ENCODE assay signal across 1 cellular context in genomic region chr17:40433551-40434384, GRCh38.
TF ChIP-seq lines count a peak whose summit lies in the region.

No MANE protein-coding gene starts in this region.

TF ChIP-seq in HepG2, 621 proteins besides CTCF, POLR2A, EP300 and RAD21 (continued from another document):
- peak; percentile 32; the same call in 1 of the 2 replicates for TF ChIP-seq ZNF687 (CRISPR knock-in tag; IDR thresholded peaks at IDR 0.05)
- no peak for TF ChIP-seq ZNF20 (CRISPR knock-in tag; IDR thresholded peaks at IDR 0.05)
- no peak for TF ChIP-seq ZNF83 (CRISPR knock-in tag; IDR thresholded peaks at IDR 0.05; ENCODE audit: borderline replicate concordance)
- no peak for TF ChIP-seq YY1 (IDR thresholded peaks at IDR 0.05; ENCODE audit: insufficient read depth, insufficient replicate concordance, low read depth, low read length)
TF ChIP-seq in HepG2: peak in this region for 4.
